ENCODE assay signal across 9 cellular contexts in genomic region chr3:21484323-21485154, GRCh38.
A peak's percentile ranks its signal among the peaks of the same experiment; 100 is the strongest.
DNase-seq lines count a peak whose midpoint lies in the region; ATAC-seq and TF ChIP-seq lines count a peak whose summit lies in the region.
"Had no signal": no experiment of that assay in that cellular context is flagged by ENCODE, and none has a peak within 500 bp of the region (broad histone marks: within the 10 kb centered on the region; RNA-seq: fewer than 3 reads in every experiment).

No MANE protein-coding gene starts in this region.

- H3K27ac ChIP-seq in lower lobe of right lung: no peak overlapping the region

- no peaks in the 10 kb centered on the region for H3K9me3 ChIP-seq in lower lobe of right lung

- in situ Hi-C loops in GM13977 (cut with MboI; ENCODE audit: low pct_unique_long_range_greater_than_20kb, low sequenced_read_pairs, unreplicated experiment): loop anchor here (10.0 kb wide), 1 partner anchor 970 kb away; no protein-coding TSS in a partner anchor

- TF ChIP-seq CTCF in GM13977 (IDR thresholded peaks at IDR 0.05; ENCODE audit: extremely low read depth, insufficient read depth, missing control alignments) (peak; percentile 67), lower lobe of right lung (IDR thresholded peaks at IDR 0.05) (peak; percentile 58)

- no peak overlapping the region for H3K4me3 ChIP-seq in lower lobe of right lung

- intact Hi-C loops in lower lobe of right lung (cut with DNase I): no loop called here

- no peaks in the 10 kb centered on the region for H3K4me1 ChIP-seq in lower lobe of right lung

- no peaks in the 10 kb centered on the region for H3K36me3 ChIP-seq in lower lobe of right lung

- DNase-seq in AG08395 (ENCODE audit: low spot score) (peak; percentile 62), GM13977 (ENCODE audit: low spot score) (peak; percentile 2), HPDE6-E6E7 (ENCODE audit: extremely low spot score) (peak; percentile 4), OCI-M1 (lab: John Stamatoyannopoulos, UW) (peak; percentile 89), dermis microvascular lymphatic vessel endothelial cell (ENCODE audit: low read depth in 2 of 2) (peak; percentile 25 to 39), lower lobe of right lung (no peak), DMS114 treated with DMSO at 0.1 percent for 48 hours (lab: John Stamatoyannopoulos, UW; ENCODE audit: unreplicated experiment) (no peak)
- no peak for DNase-seq in effector CD8-positive, alpha-beta T cell (lab: John Stamatoyannopoulos, UW)

- ATAC-seq in lower lobe of right lung: peak; percentile 76 to 81
- ATAC-seq: HCT116 had no signal

- no peaks in the 10 kb centered on the region for H3K27me3 ChIP-seq in lower lobe of right lung (ENCODE audit: low read depth)

Comparison
In these comparisons a context has a peak if more than half of its experiments do, and no peak if none do; other contexts are left out.
1. DNase-seq: peak in AG08395 (single experiment), GM13977 (single experiment), HPDE6-E6E7 (single experiment), OCI-M1 (single experiment) and dermis microvascular lymphatic vessel endothelial cell (2 of 2); none in lower lobe of right lung (single experiment), effector CD8-positive, alpha-beta T cell (single experiment) and DMS114 treated with DMSO at 0.1 percent for 48 hours (single experiment).